1 cellular context compared by ENCODE assay signal in the genomic region with DNA sequence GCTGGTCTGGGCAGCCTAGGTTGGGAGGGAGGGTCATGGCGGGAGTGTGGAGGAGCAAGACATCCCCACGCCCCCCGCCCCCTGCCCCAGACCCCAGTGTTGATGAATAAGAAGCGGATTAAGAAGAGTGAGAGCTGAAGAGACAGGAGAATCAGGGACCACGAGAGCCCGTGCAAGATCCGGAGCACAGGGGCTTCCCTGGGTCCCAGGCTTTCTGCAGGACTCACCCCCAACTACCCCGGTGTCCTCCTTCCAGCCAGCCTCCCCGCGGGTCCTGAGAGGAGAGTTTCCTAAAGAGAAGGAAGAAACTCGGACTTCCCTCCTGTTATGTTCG.
TF ChIP-seq lines count a peak whose summit lies in the region.

No MANE protein-coding gene starts in this region.

TF ChIP-seq in IMR-90, 13 proteins besides CTCF, POLR2A, EP300 and RAD21 (continued from another document):
- TF ChIP-seq MXI1 (IDR thresholded peaks at IDR 0.05; ENCODE audit: borderline replicate concordance, low read depth, low read length) (no peak), CHD1 (IDR thresholded peaks at IDR 0.05; ENCODE audit: low read depth, low read length) (no peak), SMC3 (IDR thresholded peaks at IDR 0.05; ENCODE audit: low read depth, low read length) (no peak), MAFK (IDR thresholded peaks at IDR 0.05; ENCODE audit: low read depth, low read length) (no peak), NFE2L2 (IDR thresholded peaks at IDR 0.05; ENCODE audit: low read depth, low read length) (no peak), BHLHE40 (IDR thresholded peaks at IDR 0.05; ENCODE audit: low read depth, low read length) (no peak)
- TF ChIP-seq, protein P1, sequence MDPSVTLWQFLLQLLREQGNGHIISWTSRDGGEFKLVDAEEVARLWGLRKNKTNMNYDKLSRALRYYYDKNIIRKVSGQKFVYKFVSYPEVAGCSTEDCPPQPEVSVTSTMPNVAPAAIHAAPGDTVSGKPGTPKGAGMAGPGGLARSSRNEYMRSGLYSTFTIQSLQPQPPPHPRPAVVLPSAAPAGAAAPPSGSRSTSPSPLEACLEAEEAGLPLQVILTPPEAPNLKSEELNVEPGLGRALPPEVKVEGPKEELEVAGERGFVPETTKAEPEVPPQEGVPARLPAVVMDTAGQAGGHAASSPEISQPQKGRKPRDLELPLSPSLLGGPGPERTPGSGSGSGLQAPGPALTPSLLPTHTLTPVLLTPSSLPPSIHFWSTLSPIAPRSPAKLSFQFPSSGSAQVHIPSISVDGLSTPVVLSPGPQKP (IDR thresholded peaks at IDR 0.05; ENCODE audit: borderline replicate concordance, low read depth, low read length) = no peak
- TF ChIP-seq, protein P2, sequence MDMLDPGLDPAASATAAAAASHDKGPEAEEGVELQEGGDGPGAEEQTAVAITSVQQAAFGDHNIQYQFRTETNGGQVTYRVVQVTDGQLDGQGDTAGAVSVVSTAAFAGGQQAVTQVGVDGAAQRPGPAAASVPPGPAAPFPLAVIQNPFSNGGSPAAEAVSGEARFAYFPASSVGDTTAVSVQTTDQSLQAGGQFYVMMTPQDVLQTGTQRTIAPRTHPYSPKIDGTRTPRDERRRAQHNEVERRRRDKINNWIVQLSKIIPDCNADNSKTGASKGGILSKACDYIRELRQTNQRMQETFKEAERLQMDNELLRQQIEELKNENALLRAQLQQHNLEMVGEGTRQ (IDR thresholded peaks at IDR 0.05; ENCODE audit: low read depth, low read length) = no peak
